Comparison of ENCODE assay signal across 14 cellular contexts in genomic region chr9:129007766-129008468, GRCh38. TPM values are rescaled to one million over a fixed set of nuclear protein-coding genes. Genes with fewer than 3 reads are reported as not detected.
A peak's percentile ranks its signal among the peaks of the same experiment; 100 is the strongest.
DNase-seq lines count a peak whose midpoint lies in the region; ATAC-seq, FAIRE-seq and TF ChIP-seq lines count a peak whose summit lies in the region.
"Had no signal": no experiment of that assay in that cellular context is flagged by ENCODE, and none has a peak within 500 bp of the region (broad histone marks: within the 10 kb centered on the region; RNA-seq: fewer than 3 reads in every experiment).

No MANE protein-coding gene starts in this region.

- TF ChIP-seq EP300 in HepG2 (IDR thresholded peaks at IDR 0.05; ENCODE audit: low read depth in 2 of 2, low read length in 2 of 2) (no peak), HepG2 (CRISPR knock-in tag; IDR thresholded peaks at IDR 0.05; ENCODE audit: borderline replicate concordance) (no peak)

- peaks cover 9% of the 10 kb centered on the region for H3K4me1 ChIP-seq in adipocyte (ENCODE audit: control insufficient read depth, insufficient read depth, low read length)
- no peaks in the 10 kb centered on the region for H3K4me1 ChIP-seq in HepG2 (ENCODE audit: insufficient read depth, low read length)

- WGBS in HepG2 (ENCODE audit: low lambda C conversion rate): 98% methylated on average over 12 of the region's 18 CpGs

- no peak for FAIRE-seq in HepG2 (lab: Jason Lieb, UNC)

- in situ Hi-C loops in HepG2 (cut with HindIII; ENCODE audit: extremely low pct_ligation_motif_present, low pct_unique_long_range_greater_than_20kb): no loop called here

- H3K36me3 ChIP-seq in adipocyte (ENCODE audit: control insufficient read depth, insufficient read depth, low read length, severe bottlenecking) (peaks cover 39% of the 10 kb centered on the region), HepG2 (replicated peaks in 1 of 2; ENCODE audit: control insufficient read depth in 1 of 2, insufficient read depth in 2 of 2, low read length in 2 of 2) (peaks cover 26 to 48% of the 10 kb centered on the region in 2 experiments)

- CTCF ChIA-PET in HepG2 (lab: Yijun Ruan, JAX; ENCODE audit: low intra/inter-chr PET ratio, low total read pairs): no interaction called here

- H3K4me1 Mint-ChIP-seq in type B pancreatic cell (ENCODE audit: unreplicated experiment): no peaks in the 10 kb centered on the region

- TF ChIP-seq CTCF in HepG2 (CRISPR knock-in tag; IDR thresholded peaks at IDR 0.05): no peak
- no peak for TF ChIP-seq CTCF in type B pancreatic cell (conservative IDR thresholded peaks at IDR 0.05)

- no TSS peak for BruUV-seq in HepG2 (replicated peaks; lab: Mats Ljungman, UMichigan)

- no peaks in the 10 kb centered on the region for H3K27me3 ChIP-seq in adipocyte (replicated peaks; ENCODE audit: control insufficient read depth, insufficient read depth, low read length)
- H3K27me3 ChIP-seq in HepG2 (ENCODE audit: control insufficient read depth in 1 of 2, insufficient read depth in 2 of 2, low read length in 2 of 2): no peaks in the 10 kb centered on the region
- H3K27me3 ChIP-seq: SJCRH30, transverse colon had no signal

- peak; percentile 14 for DNase-seq in Right ventricle myocardium superior
- no peak for DNase-seq in Right ventricle myocardium inferior (ENCODE audit: missing footprints)
- no peak for DNase-seq in adipocyte (ENCODE audit: low read depth)
- DNase-seq in HepG2 (ENCODE audit: low spot score): no peak
- DNase-seq in type B pancreatic cell (ENCODE audit: extremely low spot score, unreplicated experiment): no peak
- no peak for DNase-seq in SKM-1 (lab: John Stamatoyannopoulos, UW; ENCODE audit: unreplicated experiment)
- no peak for DNase-seq in stimulated activated CD4-positive, alpha-beta T cell treated with anti-CD3 and anti-CD28 coated beads, Interleukin-15, amount 100 ng/mL, for 24 hours
- DNase-seq: DMS53, NCI-H82, transverse colon had no signal

- no peaks in the 10 kb centered on the region for H3K79me2 ChIP-seq in HepG2 (ENCODE audit: insufficient read depth, low read length)

- no peaks in the 10 kb centered on the region for H3K9me3 Mint-ChIP-seq in type B pancreatic cell

- no peak overlapping the region for H3K27ac ChIP-seq in HepG2 (ENCODE audit: extremely low read length, insufficient read depth, low read length)
- H3K27ac ChIP-seq: SJCRH30 had no signal

- no peaks in the 10 kb centered on the region for H3K9me3 ChIP-seq in adipocyte (ENCODE audit: control insufficient read depth, low read length)
- no peaks in the 10 kb centered on the region for H3K9me3 ChIP-seq in HepG2 (ENCODE audit: low read length)
- H3K9me3 ChIP-seq: SJCRH30, transverse colon had no signal

- peak overlapping the region; percentile 50 for H3K27ac Mint-ChIP-seq in type B pancreatic cell
- H3K27ac Mint-ChIP-seq: activated naive CD8-positive, alpha-beta T cell had no signal

- H3K4me3 ChIP-seq in adipocyte (ENCODE audit: low read length): no peak overlapping the region
- H3K4me3 ChIP-seq in HepG2 (replicated peaks in 1 of 3; ENCODE audit: insufficient read depth in 1 of 3, low read depth in 2 of 3, low read length in 3 of 3): no peak overlapping the region
- H3K4me3 ChIP-seq: SJCRH30, smooth muscle cell, transverse colon had no signal

- intact Hi-C loops in Right ventricle myocardium superior (cut with DNase I) (no loop called here), Right ventricle myocardium inferior (cut with DNase I) (no loop called here), HepG2 (cut with micrococcal nuclease; ENCODE audit: unreplicated experiment) (loop anchor here (10.0 kb wide), 1 partner anchor 153 kb away; no protein-coding TSS in a partner anchor)

- TF ChIP-seq POLR2A in HepG2 (IDR thresholded peaks at IDR 0.05; ENCODE audit: insufficient read depth in 1 of 2, low read depth in 2 of 2, low read length in 2 of 2): no peak

- H3K9ac ChIP-seq in adipocyte (ENCODE audit: low read length) (peak overlapping the region; percentile 41), HepG2 (ENCODE audit: insufficient read depth, low read depth, low read length) (no peak overlapping the region)

- POLR2A ChIA-PET in HepG2 (lab: Yijun Ruan, JAX): interaction anchor here (1.1 kb wide), 1 partner anchor 20 kb away, joined by 3 read pairs; the partner anchor contains the start of gene SH3GLB2

- H3K36me3 Mint-ChIP-seq in type B pancreatic cell: no peaks in the 10 kb centered on the region

- H3K27me3 Mint-ChIP-seq in type B pancreatic cell: no peaks in the 10 kb centered on the region
- H3K27me3 Mint-ChIP-seq: activated naive CD8-positive, alpha-beta T cell had no signal

- no peak overlapping the region for H2AFZ ChIP-seq in HepG2 (ENCODE audit: low read length)

- TF ChIP-seq RAD21 in HepG2 (CRISPR knock-in tag; IDR thresholded peaks at IDR 0.05): no peak

- peak overlapping the region; percentile 22 for H3K4me3 Mint-ChIP-seq in type B pancreatic cell
- H3K4me3 Mint-ChIP-seq: activated naive CD8-positive, alpha-beta T cell had no signal

- no peak overlapping the region for H3K4me2 ChIP-seq in HepG2 (ENCODE audit: low read depth, low read length)
- H3K4me2 ChIP-seq: smooth muscle cell had no signal

- no peak for ATAC-seq in Right ventricle myocardium superior (ENCODE audit: poor library complexity)
- no peak for ATAC-seq in Right ventricle myocardium inferior
- no peak for ATAC-seq in HepG2
- ATAC-seq in GM18867 (IDR thresholded peaks at IDR 0.05; ENCODE audit: unreplicated experiment): no peak

- H4K20me1 ChIP-seq in HepG2 (ENCODE audit: insufficient read depth, low read length): no peaks in the 10 kb centered on the region

TF ChIP-seq in HepG2, 621 proteins besides CTCF, POLR2A, EP300 and RAD21 (continues in another document):
- TF ChIP-seq ATF7 (IDR thresholded peaks at IDR 0.05) (no peak), ATF7 (CRISPR knock-in tag; IDR thresholded peaks at IDR 0.05) (no peak), ZSCAN9 (CRISPR knock-in tag; IDR thresholded peaks at IDR 0.05; ENCODE audit: borderline replicate concordance) (no peak), NAIF1 (CRISPR knock-in tag; IDR thresholded peaks at IDR 0.05; ENCODE audit: borderline replicate concordance) (no peak), KDM1A (CRISPR knock-in tag; IDR thresholded peaks at IDR 0.05) (no peak), AGO2 (optimal IDR thresholded peaks at IDR 0.05; ENCODE audit: low read depth, low read length) (peak; percentile 78), FOXA3 (CRISPR knock-in tag; IDR thresholded peaks at IDR 0.05) (no peak)

RNA-seq across cellular contexts. Expression of gene SH3GLB2, which starts 20.2 kb away (rescaled TPM):
- total RNA-seq in Right ventricle myocardium superior (30.8 TPM), Right ventricle myocardium inferior (32.4 TPM), HepG2 (2016; rRNA removed; fragmentation: Illumina TruSeq; extraction: Trizol) (10.5 and 24.0 TPM in 2 replicates), type B pancreatic cell (ENCODE audit: low replicate concordance) (126 and 224 TPM in 2 replicates)
- total RNA-seq in HepG2 (2016; cell fraction: cytosol; rRNA removed; fragmentation: Illumina TruSeq; extraction: Trizol; ENCODE audit: low read depth): 5.7 and 6.3 TPM in 2 replicates
- 10.1 and 22.9 TPM in 2 replicates for total RNA-seq in HepG2 (2016; cell fraction: insoluble cytoplasmic fraction; rRNA removed; fragmentation: Illumina TruSeq; extraction: Trizol)
- 9.8 and 12.3 TPM in 2 replicates for total RNA-seq in HepG2 (2016; cell fraction: membrane; rRNA removed; fragmentation: Illumina TruSeq; extraction: Trizol)
- total RNA-seq in HepG2 (2016; cell fraction: nucleus; rRNA removed; fragmentation: Illumina TruSeq; extraction: Trizol): 28.6 and 31.6 TPM in 2 replicates
- 40.6 and 68.0 TPM in 2 replicates for polyA plus RNA-seq in HepG2 (2011; rRNA removed)
- polyA plus RNA-seq in HepG2 (2011; cell fraction: cytosol; rRNA removed): 23.7 and 25.8 TPM in 2 replicates
- polyA plus RNA-seq in HepG2 (2011; cell fraction: nucleus; rRNA removed): 356 and 393 TPM in 2 replicates
- polyA plus RNA-seq in HepG2 (2012): 17.4 and 18.7 TPM in 2 replicates
- 7.5 and 8.5 TPM in 2 replicates for polyA plus RNA-seq in HepG2 (2016; cell fraction: cytosol; fragmentation: Illumina TruSeq; extraction: Trizol; ENCODE audit: low read depth)
- polyA plus RNA-seq in HepG2 (2016; cell fraction: insoluble cytoplasmic fraction; fragmentation: Illumina TruSeq; extraction: Trizol; ENCODE audit: low read depth): 13.7 and 15.9 TPM in 2 replicates
- polyA plus RNA-seq in HepG2 (2016; cell fraction: membrane; fragmentation: Illumina TruSeq; extraction: Trizol; ENCODE audit: low read depth): 11.0 and 13.2 TPM in 2 replicates
- 80.7 and 100 TPM in 2 replicates for polyA plus RNA-seq in HepG2 (2016; cell fraction: nucleus; fragmentation: Illumina TruSeq; extraction: Trizol; ENCODE audit: insufficient read depth, low read depth)
- polyA minus RNA-seq in HepG2 (2011; rRNA and poly(A)+ RNA removed; ENCODE audit: low replicate concordance): 29.6 and 163 TPM in 2 replicates
- polyA minus RNA-seq in HepG2 (2011; cell fraction: cytosol; rRNA and poly(A)+ RNA removed): 10.4 and 14.1 TPM in 2 replicates
- 20.3 and 22.6 TPM in 2 replicates for polyA minus RNA-seq in HepG2 (2011; cell fraction: nucleus; rRNA and poly(A)+ RNA removed)

RNA-seq across cellular contexts. Expression of gene MIGA2, which starts 28.5 kb away (rescaled TPM):
- total RNA-seq in Right ventricle myocardium superior (32.8 TPM), Right ventricle myocardium inferior (38.2 TPM), HepG2 (2016; rRNA removed; fragmentation: Illumina TruSeq; extraction: Trizol) (8.9 and 17.1 TPM in 2 replicates), type B pancreatic cell (ENCODE audit: low replicate concordance) (38.4 and 41.6 TPM in 2 replicates)
- total RNA-seq in HepG2 (2016; cell fraction: cytosol; rRNA removed; fragmentation: Illumina TruSeq; extraction: Trizol; ENCODE audit: low read depth): 5.8 TPM in 2 replicates
- 8.3 and 17.7 TPM in 2 replicates for total RNA-seq in HepG2 (2016; cell fraction: insoluble cytoplasmic fraction; rRNA removed; fragmentation: Illumina TruSeq; extraction: Trizol)
- total RNA-seq in HepG2 (2016; cell fraction: membrane; rRNA removed; fragmentation: Illumina TruSeq; extraction: Trizol): 6.6 and 6.9 TPM in 2 replicates
- 22.2 and 26.2 TPM in 2 replicates for total RNA-seq in HepG2 (2016; cell fraction: nucleus; rRNA removed; fragmentation: Illumina TruSeq; extraction: Trizol)
- polyA plus RNA-seq in HepG2 (2011; rRNA removed): 10.8 and 12.2 TPM in 2 replicates
- polyA plus RNA-seq in HepG2 (2011; cell fraction: cytosol; rRNA removed): 4.8 and 7.2 TPM in 2 replicates
- 118 and 145 TPM in 2 replicates for polyA plus RNA-seq in HepG2 (2011; cell fraction: nucleus; rRNA removed)
- 3.9 and 9.8 TPM in 2 replicates for polyA plus RNA-seq in HepG2 (2012)
- polyA plus RNA-seq in HepG2 (2016; cell fraction: cytosol; fragmentation: Illumina TruSeq; extraction: Trizol; ENCODE audit: low read depth): 1.3 and 1.6 TPM in 2 replicates
- polyA plus RNA-seq in HepG2 (2016; cell fraction: insoluble cytoplasmic fraction; fragmentation: Illumina TruSeq; extraction: Trizol; ENCODE audit: low read depth): 5.8 and 6.3 TPM in 2 replicates
- polyA plus RNA-seq in HepG2 (2016; cell fraction: membrane; fragmentation: Illumina TruSeq; extraction: Trizol; ENCODE audit: low read depth): 3.4 and 4.3 TPM in 2 replicates
- polyA plus RNA-seq in HepG2 (2016; cell fraction: nucleus; fragmentation: Illumina TruSeq; extraction: Trizol; ENCODE audit: insufficient read depth, low read depth): 44.0 and 50.8 TPM in 2 replicates
- polyA minus RNA-seq in HepG2 (2011; rRNA and poly(A)+ RNA removed; ENCODE audit: low replicate concordance): 17.4 and 26.1 TPM in 2 replicates
- polyA minus RNA-seq in HepG2 (2011; cell fraction: cytosol; rRNA and poly(A)+ RNA removed): 4.4 and 5.0 TPM in 2 replicates
- 18.5 and 19.6 TPM in 2 replicates for polyA minus RNA-seq in HepG2 (2011; cell fraction: nucleus; rRNA and poly(A)+ RNA removed)
